8 cellular contexts compared by ENCODE assay signal in the genomic region with DNA sequence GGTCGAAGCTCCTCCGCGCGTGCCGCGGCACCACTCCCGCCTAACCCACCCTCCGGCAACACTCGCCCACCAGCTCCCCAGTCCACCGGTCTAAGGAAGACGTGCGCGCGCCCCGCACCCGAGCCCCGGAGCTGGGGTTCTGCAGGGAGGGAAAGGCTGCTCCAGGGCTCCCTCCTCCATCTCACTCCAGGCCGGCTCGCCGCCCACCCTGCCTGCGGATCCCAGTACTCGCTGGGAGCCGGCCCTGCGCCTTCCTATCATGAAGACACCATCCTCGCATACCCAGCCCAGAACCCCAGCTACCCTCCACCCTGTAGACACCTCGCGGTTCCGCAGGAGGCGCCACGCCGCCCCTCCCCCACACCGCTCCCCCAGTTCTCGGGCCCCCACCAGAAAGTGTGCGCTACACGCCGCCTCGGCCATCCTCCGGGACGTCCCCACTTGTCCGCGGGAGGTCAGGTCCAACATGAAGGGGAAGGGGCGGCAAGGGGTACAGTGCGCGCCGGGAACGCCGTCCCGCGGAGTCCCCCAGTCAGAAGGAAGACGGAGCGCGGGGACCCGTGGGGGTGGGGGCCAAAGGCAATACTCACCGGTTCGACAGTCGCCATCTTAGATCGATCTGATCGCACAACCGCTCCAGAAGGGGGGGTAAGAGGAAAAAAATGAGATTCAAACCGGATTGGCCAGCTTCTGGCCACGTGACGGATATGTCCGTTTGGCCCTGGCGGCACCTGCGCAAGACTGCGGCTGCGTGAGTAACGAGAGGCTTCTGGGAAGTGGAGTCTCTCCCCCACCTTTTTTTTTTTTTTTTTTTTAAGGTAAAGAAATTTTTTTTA. TPM values are rescaled to one million over a fixed set of nuclear protein-coding genes. Genes with fewer than 3 reads are reported as not detected.
DNase-seq lines count a peak whose midpoint lies in the region; ATAC-seq and TF ChIP-seq lines count a peak whose summit lies in the region.

A gene with protein sequence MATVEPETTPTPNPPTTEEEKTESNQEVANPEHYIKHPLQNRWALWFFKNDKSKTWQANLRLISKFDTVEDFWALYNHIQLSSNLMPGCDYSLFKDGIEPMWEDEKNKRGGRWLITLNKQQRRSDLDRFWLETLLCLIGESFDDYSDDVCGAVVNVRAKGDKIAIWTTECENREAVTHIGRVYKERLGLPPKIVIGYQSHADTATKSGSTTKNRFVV (minus strand): TSS at position 629 of the 836 bp plus-strand sequence. CDS start 21 bp downstream, at position 608.

- peaks cover 16% of the 10 kb centered on the region for H3K27me3 Mint-ChIP-seq in GM23338 (ENCODE audit: insufficient read depth, low read depth, poor library complexity)
- H3K27me3 Mint-ChIP-seq in naive thymus-derived CD4-positive, alpha-beta T cell: peaks cover 0 to 4% (median 0%) of the 10 kb centered on the region in 5 donors
- H3K27me3 Mint-ChIP-seq in stimulated activated naive B cell treated with anti-CD40 and anti-IgM and Interleukin-4, amounts not matched to agents 10 μg/mL and 1 μg/mL and 100 μg/mL, for 72 hours: no peaks in the 10 kb centered on the region

- TF ChIP-seq CTCF in GM23338 (conservative IDR thresholded peaks at IDR 0.05; ENCODE audit: low read depth in 2 of 2): no peak
- TF ChIP-seq CTCF in fibroblast of lung (conservative IDR thresholded peaks at IDR 0.05 in 1 of 2, IDR thresholded peaks at IDR 0.05 in 1 of 2; ENCODE audit: low read depth in 1 of 2, low read length in 2 of 2): no peak

- peaks cover 9% of the 10 kb centered on the region for H3K4me1 ChIP-seq in GM23338 (ENCODE audit: insufficient read depth)
- peaks cover 3% of the 10 kb centered on the region for H3K4me1 ChIP-seq in fibroblast of lung (ENCODE audit: control insufficient read depth, extremely low read depth, insufficient read depth, low read length)
- H3K4me1 ChIP-seq in naive thymus-derived CD4-positive, alpha-beta T cell (ENCODE audit: control insufficient read depth in 2 of 2, insufficient read depth in 2 of 2, low read length in 2 of 2): peaks cover 9 to 15% of the 10 kb centered on the region in 2 donors

- peak within 1 kb of the TSS; percentile 96 for H3K27ac ChIP-seq in GM23338 (ENCODE audit: low read depth)
- peak within 1 kb of the TSS; percentile 95 for H3K27ac ChIP-seq in fibroblast of lung (ENCODE audit: insufficient read depth, low read length)
- H3K27ac ChIP-seq in naive thymus-derived CD4-positive, alpha-beta T cell (ENCODE audit: low read depth, low read length): peak within 1 kb of the TSS; percentile 88

- no peaks in the 10 kb centered on the region for H3K9me3 ChIP-seq in fibroblast of lung (ENCODE audit: control insufficient read depth, insufficient read depth, low read depth, low read length)
- no peaks in the 10 kb centered on the region for H3K9me3 ChIP-seq in naive thymus-derived CD4-positive, alpha-beta T cell (ENCODE audit: control insufficient read depth in 2 of 3, low read length in 3 of 3)

- H3K4me3 Mint-ChIP-seq in GM23338: peak within 1 kb of the TSS; percentile 95
- peak within 1 kb of the TSS; percentile 91 to 100 (median 96) for H3K4me3 Mint-ChIP-seq in naive thymus-derived CD4-positive, alpha-beta T cell
- peak within 1 kb of the TSS; percentile 90 to 97 for H3K4me3 Mint-ChIP-seq in stimulated activated naive B cell treated with anti-CD40 and anti-IgM and Interleukin-4, amounts not matched to agents 10 μg/mL and 1 μg/mL and 100 μg/mL, for 72 hours

- intact Hi-C loops in naive thymus-derived CD4-positive, alpha-beta T cell (cut with micrococcal nuclease): loop anchor here (1.0 to 10.0 kb wide), 20 partner anchors 40 to 1166 kb away; a partner anchor contains a TSS

- POLR2A ChIA-PET in naive thymus-derived CD4-positive, alpha-beta T cell (lab: Charles Lee): interaction anchor here (0.6 to 3.8 kb wide), 16 partner anchors 9 to 994 kb away, joined by 3 to 21 read pairs (median 4); a partner anchor contains a TSS

- H4K20me1 ChIP-seq in GM23338 (replicated peaks; ENCODE audit: insufficient read depth) (peaks cover 31% of the 10 kb centered on the region), fibroblast of lung (ENCODE audit: control insufficient read depth, extremely low read depth, insufficient read depth, low read length) (no peaks in the 10 kb centered on the region)

- peak within 1 kb of the TSS; percentile 98 for H3K27ac Mint-ChIP-seq in GM23338
- H3K27ac Mint-ChIP-seq in naive thymus-derived CD4-positive, alpha-beta T cell: peak within 1 kb of the TSS; percentile 88 to 98 (median 97)
- peak within 1 kb of the TSS; percentile 98 for H3K27ac Mint-ChIP-seq in stimulated activated naive B cell treated with anti-CD40 and anti-IgM and Interleukin-4, amounts not matched to agents 10 μg/mL and 1 μg/mL and 100 μg/mL, for 72 hours

- H3K27me3 ChIP-seq in GM23338 (ENCODE audit: insufficient read depth) (no peaks in the 10 kb centered on the region), fibroblast of lung (ENCODE audit: control insufficient read depth, insufficient read depth, low read length) (no peaks in the 10 kb centered on the region)
- H3K27me3 ChIP-seq in naive thymus-derived CD4-positive, alpha-beta T cell (ENCODE audit: control insufficient read depth in 2 of 2, insufficient read depth in 2 of 2, low read length in 2 of 2): no peaks in the 10 kb centered on the region

- DNase-seq in EH (ENCODE audit: low read depth): peak; percentile 99
- peak; percentile 99 for DNase-seq in GM23338 (ENCODE audit: low spot score)
- DNase-seq in LHCN-M2 (ENCODE audit: low read depth): peak; percentile 99
- peak; percentile 97 for DNase-seq in RPMI8226
- peak; percentile 89 to 91 for DNase-seq in activated T-helper 1 cell treated with anti-CD3 and anti-CD28 coated beads, Interleukin-2, amount 50 U/mL, for 16 hours (ENCODE audit: low read depth in 1 of 2, low spot score in 1 of 2)
- DNase-seq in fibroblast of lung (ENCODE audit: low read depth in 2 of 2): peak; percentile 99
- DNase-seq in naive thymus-derived CD4-positive, alpha-beta T cell: peak; percentile 81 to 99 (median 97)
- DNase-seq in stimulated activated naive B cell treated with anti-CD40 and anti-IgM and Interleukin-4, amounts not matched to agents 10 μg/mL and 1 μg/mL and 100 μg/mL, for 72 hours: peak; percentile 98

- CTCF ChIA-PET in naive thymus-derived CD4-positive, alpha-beta T cell (lab: Charles Lee): interaction anchor here (0.9 to 1.5 kb wide), 4 partner anchors 12 to 461 kb away, joined by 3 to 7 read pairs (median 4); a partner anchor contains a TSS

- H3K4me3 ChIP-seq in GM23338 (peak within 1 kb of the TSS; percentile 98), fibroblast of lung (replicated peaks in 1 of 4; ENCODE audit: control extremely low read depth in 1 of 4, insufficient read depth in 1 of 4, low read depth in 3 of 4, low read length in 4 of 4) (peak within 1 kb of the TSS; percentile 74 to 98 (median 90))
- peak within 1 kb of the TSS; percentile 96 for H3K4me3 ChIP-seq in naive thymus-derived CD4-positive, alpha-beta T cell (ENCODE audit: low read length)

- peaks cover 45% of the 10 kb centered on the region for H3K9me3 Mint-ChIP-seq in GM23338
- peaks cover 0 to 9% (median 0%) of the 10 kb centered on the region in 11 donors for H3K9me3 Mint-ChIP-seq in naive thymus-derived CD4-positive, alpha-beta T cell
- peaks cover 0 to 1% of the 10 kb centered on the region in 2 donors for H3K9me3 Mint-ChIP-seq in stimulated activated naive B cell treated with anti-CD40 and anti-IgM and Interleukin-4, amounts not matched to agents 10 μg/mL and 1 μg/mL and 100 μg/mL, for 72 hours

- H3K79me2 ChIP-seq in GM23338 (replicated peaks; ENCODE audit: insufficient read depth) (peaks cover 56% of the 10 kb centered on the region), fibroblast of lung (ENCODE audit: control insufficient read depth, insufficient read depth, low read length) (peaks cover 49% of the 10 kb centered on the region)

- ATAC-seq in GM23338: peak; percentile 78
- peak; percentile 88 for ATAC-seq in naive thymus-derived CD4-positive, alpha-beta T cell
- peak; percentile 67 to 74 for ATAC-seq in stimulated activated naive B cell treated with anti-CD40 and anti-IgM and Interleukin-4, amounts not matched to agents 10 μg/mL and 1 μg/mL and 100 μg/mL, for 72 hours (replicated peaks)

- H3K4me2 ChIP-seq in GM23338 (peak within 1 kb of the TSS; percentile 90), fibroblast of lung (ENCODE audit: extremely low read depth, insufficient read depth, low read length) (peak within 1 kb of the TSS; percentile 88)

- peak within 1 kb of the TSS; percentile 93 for H2AFZ ChIP-seq in GM23338
- H2AFZ ChIP-seq in fibroblast of lung (ENCODE audit: low read length): peak within 1 kb of the TSS; percentile 97

- peaks cover 18% of the 10 kb centered on the region for H3K4me1 Mint-ChIP-seq in GM23338
- peaks cover 12 to 52% (median 38%) of the 10 kb centered on the region in 7 donors for H3K4me1 Mint-ChIP-seq in naive thymus-derived CD4-positive, alpha-beta T cell
- peaks cover 19 to 38% of the 10 kb centered on the region in 2 donors for H3K4me1 Mint-ChIP-seq in stimulated activated naive B cell treated with anti-CD40 and anti-IgM and Interleukin-4, amounts not matched to agents 10 μg/mL and 1 μg/mL and 100 μg/mL, for 72 hours

- no peaks in the 10 kb centered on the region for H3K9me2 ChIP-seq in GM23338 (ENCODE audit: insufficient read depth)

- H3K36me3 ChIP-seq in GM23338 (ENCODE audit: insufficient read depth) (peaks cover 12% of the 10 kb centered on the region; the same call in 1 of the 2 replicates), fibroblast of lung (ENCODE audit: control insufficient read depth, insufficient read depth, low read length) (peaks cover 2% of the 10 kb centered on the region)
- peaks cover 0 to 12% (median 0%) of the 10 kb centered on the region in 3 experiments for H3K36me3 ChIP-seq in naive thymus-derived CD4-positive, alpha-beta T cell (ENCODE audit: control insufficient read depth in 2 of 3, insufficient read depth in 3 of 3, low read length in 3 of 3)

- peak within 1 kb of the TSS; percentile 89 for H3K9ac ChIP-seq in fibroblast of lung (ENCODE audit: insufficient read depth, low read length)

- peaks cover 6% of the 10 kb centered on the region; the same call in 1 of the 2 replicates for H3F3A ChIP-seq in GM23338 (replicated peaks; ENCODE audit: low read depth)

- H3K36me3 Mint-ChIP-seq in GM23338 (ENCODE audit: low read depth): peaks cover 66% of the 10 kb centered on the region
- H3K36me3 Mint-ChIP-seq in naive thymus-derived CD4-positive, alpha-beta T cell: peaks cover 0 to 17% (median 7%) of the 10 kb centered on the region in 5 donors
- H3K36me3 Mint-ChIP-seq in stimulated activated naive B cell treated with anti-CD40 and anti-IgM and Interleukin-4, amounts not matched to agents 10 μg/mL and 1 μg/mL and 100 μg/mL, for 72 hours: peaks cover 9 to 18% of the 10 kb centered on the region in 2 donors

RNA-seq across cellular contexts. Expression of the gene that starts here (rescaled TPM):
- 257 and 351 TPM in 2 replicates for total RNA-seq in GM23338 (2014; rRNA removed; shearing (Covaris generic))
- 102 and 113 TPM in 2 replicates for polyA plus RNA-seq in GM23338 (2016; fragmentation: Nextera tagmentation; extraction: Ambion mirVana)
- total RNA-seq in LHCN-M2 (2014; rRNA removed): 163 and 195 TPM in 2 replicates
- polyA plus RNA-seq in LHCN-M2 (2012): 49.7 TPM
- total RNA-seq in fibroblast of lung: 138 and 139 TPM in 2 replicates
- 124 and 143 TPM in 2 replicates for polyA plus RNA-seq in fibroblast of lung
- polyA plus RNA-seq in fibroblast of lung (2012): 82.1 and 94.4 TPM in 2 replicates
- polyA minus RNA-seq in fibroblast of lung (ENCODE audit: low replicate concordance): 16.5 and 16.9 TPM in 2 replicates
- total RNA-seq in naive thymus-derived CD4-positive, alpha-beta T cell: 10 to 100 TPM; 53.6 to 96.1 (median 63.0) TPM
- polyA plus RNA-seq in naive thymus-derived CD4-positive, alpha-beta T cell: 10 to 100 TPM; 53.0 to 72.1 TPM

Comparison
In these comparisons a context has a peak if more than half of its experiments do, and no peak if none do; other contexts are left out.
1. Peak in every context shown above with its lines: DNase-seq, ATAC-seq, H3K4me3 ChIP-seq and H3K27ac ChIP-seq.